ENCODE assay signal across 26 cellular contexts in the genomic region with DNA sequence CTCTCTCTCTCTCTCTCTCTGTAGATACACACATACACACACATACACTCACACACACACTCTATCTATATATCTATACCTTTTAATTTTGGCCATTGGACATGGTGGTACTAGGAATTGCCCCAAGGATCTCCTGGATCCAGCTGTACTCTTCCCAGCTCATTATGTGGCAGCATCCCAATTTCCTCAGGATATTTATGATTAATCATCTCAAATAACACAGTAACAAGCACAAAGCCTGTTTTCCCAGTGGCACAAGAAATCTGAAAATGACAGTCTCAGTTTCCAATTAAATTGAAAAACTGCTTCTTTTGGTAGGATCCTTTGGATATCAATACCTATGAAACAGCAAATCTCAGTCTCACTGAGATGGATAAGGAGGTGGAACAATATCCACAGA. TPM values are rescaled to one million over a fixed set of nuclear protein-coding genes. Genes with fewer than 3 reads are reported as not detected.
DNase-seq lines count a peak whose midpoint lies in the region; ATAC-seq, FAIRE-seq and TF ChIP-seq lines count a peak whose summit lies in the region.
"Had no signal": no experiment of that assay in that cellular context is flagged by ENCODE, and none has a peak within 500 bp of the region (broad histone marks: within the 10 kb centered on the region; RNA-seq: fewer than 3 reads in every experiment).

No MANE protein-coding gene starts in this region.

- no peak overlapping the region for H2AK5ac ChIP-seq in mesenchymal stem cell (ENCODE audit: low read length, severe bottlenecking)

- no peak for TF ChIP-seq CTCF in PC-3 (conservative IDR thresholded peaks at IDR 0.05; ENCODE audit: low read depth, low read length)
- no peak for TF ChIP-seq CTCF in RWPE2 (IDR thresholded peaks at IDR 0.05; ENCODE audit: poor library complexity, severe bottlenecking)
- no peak for TF ChIP-seq CTCF in GM23338 (conservative IDR thresholded peaks at IDR 0.05; ENCODE audit: low read depth in 2 of 2)
- TF ChIP-seq CTCF in mesothelial cell of epicardium (IDR thresholded peaks at IDR 0.05; ENCODE audit: unreplicated experiment), result no peak
- TF ChIP-seq CTCF in kidney (IDR thresholded peaks at IDR 0.05; ENCODE audit: borderline replicate concordance, extremely low read depth, insufficient read depth), result no peak

- H3K4me2 ChIP-seq in PC-3 (ENCODE audit: low read length) (peak overlapping the region; percentile 37), mesenchymal stem cell (ENCODE audit: low read length, poor library complexity, severe bottlenecking) (no peak overlapping the region), GM23338 (no peak overlapping the region)
- H3K4me2 ChIP-seq: A549 had no signal

- H3K79me1 ChIP-seq in mesenchymal stem cell (replicated peaks; ENCODE audit: low read length, poor library complexity, severe bottlenecking), result peaks cover 5% of the 10 kb centered on the region

- no peak overlapping the region for H4K91ac ChIP-seq in mesenchymal stem cell (ENCODE audit: low read length)

- H3K4ac ChIP-seq in mesenchymal stem cell (ENCODE audit: low read depth in 1 of 2, low read length in 2 of 2), result no peak overlapping the region

- no peak overlapping the region for H3K9ac ChIP-seq in PC-3 (ENCODE audit: low read length)
- peak overlapping the region; percentile 37 for H3K9ac ChIP-seq in mesenchymal stem cell (ENCODE audit: low read length)
- no peak overlapping the region for H3K9ac ChIP-seq in kidney (ENCODE audit: low read length in 2 of 2)
- H3K9ac ChIP-seq: BLaER1 treated with 17β-estradiol and CSF1 and Interleukin-3, amounts not matched to agents 10 nM and 100 nM had no signal

- H3K9me3 Mint-ChIP-seq in activated T-helper 17 cell treated with anti-CD3 and anti-CD28 coated beads, Interleukin-2, amount 50 U/mL, for 72 hours, result no peaks in the 10 kb centered on the region
- H3K9me3 Mint-ChIP-seq in GM23338 (no peaks in the 10 kb centered on the region), mesothelial cell of epicardium (no peaks in the 10 kb centered on the region)
- H3K9me3 Mint-ChIP-seq: CD14-positive monocyte; CD4-positive, alpha-beta T cell; CD8-positive, alpha-beta memory T cell had no signal

- POLR2A ChIA-PET in PC-3 (lab: Charles Lee; ENCODE audit: unreplicated experiment), result interaction anchor here (0.6 to 1.2 kb wide), 4 partner anchors 26 to 286 kb away, joined by 3 to 11 read pairs (median 4); a partner anchor contains a TSS

- no peak overlapping the region for H2BK12ac ChIP-seq in mesenchymal stem cell (ENCODE audit: low read length in 2 of 2)

- no peaks in the 10 kb centered on the region for H3K9me3 ChIP-seq in PC-3 (ENCODE audit: low read length)
- H3K9me3 ChIP-seq in RWPE2 (ENCODE audit: severe bottlenecking), result no peaks in the 10 kb centered on the region
- H3K9me3 ChIP-seq in mesenchymal stem cell (ENCODE audit: control insufficient read depth, low read length), result no peaks in the 10 kb centered on the region
- no peaks in the 10 kb centered on the region for H3K9me3 ChIP-seq in kidney (ENCODE audit: control insufficient read depth in 1 of 2, low read length in 2 of 2)
- H3K9me3 ChIP-seq: A549; BE2C; BLaER1 treated with 17β-estradiol and CSF1 and Interleukin-3, amounts not matched to agents 10 nM and 100 nM had no signal

- no peaks in the 10 kb centered on the region for H3K36me3 ChIP-seq in PC-3 (ENCODE audit: low read depth, low read length)
- no peaks in the 10 kb centered on the region for H3K36me3 ChIP-seq in RWPE2 (ENCODE audit: low read depth)
- no peaks in the 10 kb centered on the region for H3K36me3 ChIP-seq in mesenchymal stem cell (ENCODE audit: control insufficient read depth in 1 of 2, insufficient read depth in 2 of 2, low read depth in 1 of 2, low read length in 2 of 2)
- no peaks in the 10 kb centered on the region for H3K36me3 ChIP-seq in GM23338 (ENCODE audit: insufficient read depth)
- H3K36me3 ChIP-seq in kidney (ENCODE audit: control insufficient read depth in 1 of 2, insufficient read depth in 2 of 2, low read length in 2 of 2), result no peaks in the 10 kb centered on the region
- H3K36me3 ChIP-seq: BE2C; BLaER1 treated with 17β-estradiol and CSF1 and Interleukin-3, amounts not matched to agents 10 nM and 100 nM had no signal

- BruUV-seq in PC-3 (replicated peaks; lab: Mats Ljungman, UMichigan), result no TSS peak

- H4K20me1 ChIP-seq in PC-3 (ENCODE audit: low read length) (no peaks in the 10 kb centered on the region), GM23338 (replicated peaks; ENCODE audit: insufficient read depth) (no peaks in the 10 kb centered on the region)
- H4K20me1 ChIP-seq: BLaER1 treated with 17β-estradiol and CSF1 and Interleukin-3, amounts not matched to agents 10 nM and 100 nM had no signal

- peak; percentile 73 for DNase-seq in PC-3
- no peak for DNase-seq in RWPE2 (ENCODE audit: low spot score)
- DNase-seq in mesenchymal stem cell, result no peak
- no peak for DNase-seq in GM23338 (ENCODE audit: low spot score)
- DNase-seq in mesothelial cell of epicardium (ENCODE audit: low spot score in 2 of 2, unreplicated experiment in 2 of 2), result no peak
- DNase-seq in kidney, result no peak
- DNase-seq: 8988T; ACHN; AML-193; BE2C; CD4-positive, alpha-beta T cell; CD8-positive, alpha-beta memory T cell; DMS 273 treated with DMSO at 0.1 percent for 48 hours; DMS79; EL; GDM1; H7; HCEC 1CT had no signal

- no peaks in the 10 kb centered on the region for H3F3A ChIP-seq in PC-3 (ENCODE audit: low read length, unreplicated experiment)
- no peaks in the 10 kb centered on the region for H3F3A ChIP-seq in GM23338 (replicated peaks; ENCODE audit: low read depth)

- no peak overlapping the region for H2BK5ac ChIP-seq in mesenchymal stem cell (ENCODE audit: low read depth, low read length, poor library complexity, severe bottlenecking)

- H2AFZ ChIP-seq in PC-3 (ENCODE audit: low read length) (no peak overlapping the region), mesenchymal stem cell (ENCODE audit: low read depth, low read length) (no peak overlapping the region), GM23338 (no peak overlapping the region)

- no peak overlapping the region for H2BK15ac ChIP-seq in mesenchymal stem cell (ENCODE audit: low read depth, poor library complexity, severe bottlenecking)

- H2BK120ac ChIP-seq in mesenchymal stem cell (ENCODE audit: low read depth, low read length), result no peak overlapping the region

- H3K27me3 Mint-ChIP-seq in activated T-helper 17 cell treated with anti-CD3 and anti-CD28 coated beads, Interleukin-2, amount 50 U/mL, for 72 hours, result no peaks in the 10 kb centered on the region
- no peaks in the 10 kb centered on the region for H3K27me3 Mint-ChIP-seq in GM23338 (ENCODE audit: insufficient read depth, low read depth, poor library complexity)
- H3K27me3 Mint-ChIP-seq in mesothelial cell of epicardium (ENCODE audit: low read depth), result no peaks in the 10 kb centered on the region
- H3K27me3 Mint-ChIP-seq: CD4-positive, alpha-beta T cell had no signal

- H3K4me1 ChIP-seq in PC-3 (ENCODE audit: insufficient read depth, low read length) (peaks cover 50% of the 10 kb centered on the region), RWPE2 (ENCODE audit: insufficient read depth, poor library complexity, severe bottlenecking) (peaks cover 35% of the 10 kb centered on the region), mesenchymal stem cell (ENCODE audit: control insufficient read depth, insufficient read depth, low read depth, low read length) (peaks cover 7% of the 10 kb centered on the region), GM23338 (ENCODE audit: insufficient read depth) (peaks cover 16% of the 10 kb centered on the region), kidney (ENCODE audit: control insufficient read depth in 1 of 2, insufficient read depth in 1 of 2, low read depth in 1 of 2, low read length in 2 of 2) (peaks cover 0 to 17% of the 10 kb centered on the region in 2 donors)
- H3K4me1 ChIP-seq: BE2C had no signal

- no peaks in the 10 kb centered on the region for H3K79me2 ChIP-seq in PC-3 (ENCODE audit: low read length)
- no peaks in the 10 kb centered on the region for H3K79me2 ChIP-seq in GM23338 (replicated peaks; ENCODE audit: insufficient read depth)

- H3K36me3 Mint-ChIP-seq in activated T-helper 17 cell treated with anti-CD3 and anti-CD28 coated beads, Interleukin-2, amount 50 U/mL, for 72 hours (ENCODE audit: low read depth), result no peaks in the 10 kb centered on the region
- H3K36me3 Mint-ChIP-seq in GM23338 (ENCODE audit: low read depth) (no peaks in the 10 kb centered on the region), mesothelial cell of epicardium (no peaks in the 10 kb centered on the region)
- H3K36me3 Mint-ChIP-seq: CD14-positive monocyte; CD8-positive, alpha-beta memory T cell had no signal

- no peaks in the 10 kb centered on the region for H3K9me2 ChIP-seq in PC-3 (replicated peaks; ENCODE audit: low read length)
- no peaks in the 10 kb centered on the region for H3K9me2 ChIP-seq in GM23338 (ENCODE audit: insufficient read depth)

- no peak overlapping the region for H3K23ac ChIP-seq in mesenchymal stem cell (ENCODE audit: low read length in 2 of 2)

- no peak overlapping the region for H3K4me3 Mint-ChIP-seq in activated T-helper 17 cell treated with anti-CD3 and anti-CD28 coated beads, Interleukin-2, amount 50 U/mL, for 72 hours
- H3K4me3 Mint-ChIP-seq in GM23338, result no peak overlapping the region
- no peak overlapping the region for H3K4me3 Mint-ChIP-seq in mesothelial cell of epicardium
- H3K4me3 Mint-ChIP-seq: CD14-positive monocyte; CD4-positive, alpha-beta T cell; CD8-positive, alpha-beta memory T cell had no signal

- H3K14ac ChIP-seq in mesenchymal stem cell (ENCODE audit: low read length in 2 of 2), result no peak overlapping the region

- CTCF ChIA-PET in PC-3 (lab: Charles Lee), result interaction anchor here (0.6 to 1.2 kb wide), 3 partner anchors 20 to 36 kb away, joined by 3 to 4 read pairs (median 3); no protein-coding TSS in a partner anchor

- ATAC-seq in PC-3 (peak; percentile 39), RWPE2 (ENCODE audit: low read depth) (no peak), GM23338 (no peak)
- no peak for ATAC-seq in activated T-helper 17 cell treated with anti-CD3 and anti-CD28 coated beads, Interleukin-2, amount 50 U/mL, for 72 hours (replicated peaks)
- ATAC-seq: A549, GM12878 had no signal

- no peak overlapping the region for H3K4me3 ChIP-seq in PC-3 (ENCODE audit: low read length)
- no peak overlapping the region for H3K4me3 ChIP-seq in RWPE2 (ENCODE audit: severe bottlenecking)
- no peak overlapping the region for H3K4me3 ChIP-seq in mesenchymal stem cell (ENCODE audit: insufficient read depth in 1 of 2, low read depth in 1 of 2, low read length in 2 of 2)
- no peak overlapping the region for H3K4me3 ChIP-seq in GM23338
- no peak overlapping the region for H3K4me3 ChIP-seq in kidney (ENCODE audit: low read length in 2 of 2)
- H3K4me3 ChIP-seq: A549; BLaER1 treated with 17β-estradiol and CSF1 and Interleukin-3, amounts not matched to agents 10 nM and 100 nM; GM12878 had no signal

- H4K8ac ChIP-seq in mesenchymal stem cell (ENCODE audit: low read length), result no peak overlapping the region

- FAIRE-seq in kidney (lab: Jason Lieb, UNC), result no peak
- FAIRE-seq: A549, D721Med, GM12878, GM19239, H1 had no signal

- H3K27ac Mint-ChIP-seq in activated T-helper 17 cell treated with anti-CD3 and anti-CD28 coated beads, Interleukin-2, amount 50 U/mL, for 72 hours, result peak overlapping the region; percentile 30
- H3K27ac Mint-ChIP-seq in GM23338 (no peak overlapping the region), mesothelial cell of epicardium (no peak overlapping the region)
- H3K27ac Mint-ChIP-seq: CD4-positive, alpha-beta T cell had no signal

- H3K27me3 ChIP-seq in PC-3 (ENCODE audit: low read length) (no peaks in the 10 kb centered on the region), RWPE2 (ENCODE audit: insufficient read depth, poor library complexity, severe bottlenecking) (no peaks in the 10 kb centered on the region), mesenchymal stem cell (ENCODE audit: control insufficient read depth in 1 of 2, insufficient read depth in 1 of 2, low read length in 2 of 2) (no peaks in the 10 kb centered on the region), GM23338 (ENCODE audit: insufficient read depth) (no peaks in the 10 kb centered on the region)
- H3K27me3 ChIP-seq: BLaER1 treated with 17β-estradiol and CSF1 and Interleukin-3, amounts not matched to agents 10 nM and 100 nM had no signal

- intact Hi-C loops in PC-3 (cut with micrococcal nuclease) (no loop called here), kidney (cut with DNase I) (no loop called here)

- peaks cover 9% of the 10 kb centered on the region for H3K4me1 Mint-ChIP-seq in activated T-helper 17 cell treated with anti-CD3 and anti-CD28 coated beads, Interleukin-2, amount 50 U/mL, for 72 hours
- H3K4me1 Mint-ChIP-seq in GM23338 (peaks cover 16% of the 10 kb centered on the region; the same call in 2 of the 3 replicates), mesothelial cell of epicardium (peaks cover 37% of the 10 kb centered on the region)

- H3K27ac ChIP-seq in PC-3 (ENCODE audit: low read length), result peak overlapping the region; percentile 18
- H3K27ac ChIP-seq in RWPE2 (ENCODE audit: poor library complexity, severe bottlenecking), result peak overlapping the region; percentile 15
- H3K27ac ChIP-seq in mesenchymal stem cell (ENCODE audit: low read length, poor library complexity, severe bottlenecking), result no peak overlapping the region
- no peak overlapping the region for H3K27ac ChIP-seq in GM23338 (ENCODE audit: low read depth)
- no peak overlapping the region for H3K27ac ChIP-seq in kidney (ENCODE audit: low read depth in 2 of 2, low read length in 2 of 2)
- H3K27ac ChIP-seq: A549; BLaER1 treated with 17β-estradiol and CSF1 and Interleukin-3, amounts not matched to agents 10 nM and 100 nM had no signal

- H3K18ac ChIP-seq in mesenchymal stem cell (ENCODE audit: low read depth in 1 of 2, low read length in 2 of 2), result no peak overlapping the region

RNA-seq across cellular contexts. Expression of a gene that starts 27.6 kb away (rescaled TPM):
- total RNA-seq in PC-3 (2014; rRNA removed) (349 and 400 TPM in 2 replicates), mesothelial cell of epicardium (219 to 234 TPM (median 222 TPM) in 3 replicates), kidney (467 TPM)
- total RNA-seq in activated T-helper 17 cell treated with anti-CD3 and anti-CD28 coated beads, Interleukin-2, amount 50 U/mL, for 72 hours, result 100 to 1,000 TPM; 181 to 377 TPM
- polyA plus RNA-seq in mesenchymal stem cell (2013, experiment 1 of 2), result 743 TPM
- 740 TPM for polyA plus RNA-seq in mesenchymal stem cell (2013, experiment 2 of 2)
- total RNA-seq in GM23338 (2014; rRNA removed; shearing (Covaris generic)), result 25.6 and 35.9 TPM in 2 replicates
- polyA plus RNA-seq in GM23338 (2016; fragmentation: Nextera tagmentation; extraction: Ambion mirVana) (634 and 677 TPM in 2 replicates), kidney (ENCODE audit: insufficient read depth, low read depth, low replicate concordance) (500 TPM)

RNA-seq across cellular contexts. Expression of a gene that starts 56.8 kb away (rescaled TPM):
- total RNA-seq in PC-3 (2014; rRNA removed) (18.1 and 19.6 TPM in 2 replicates), mesothelial cell of epicardium (23.3 to 24.3 TPM (median 24.1 TPM) in 3 replicates), kidney (17.5 TPM)
- 10 to 100 TPM; 26.6 to 33.0 TPM for total RNA-seq in activated T-helper 17 cell treated with anti-CD3 and anti-CD28 coated beads, Interleukin-2, amount 50 U/mL, for 72 hours
- 13.4 TPM for polyA plus RNA-seq in mesenchymal stem cell (2013, experiment 1 of 2)
- polyA plus RNA-seq in mesenchymal stem cell (2013, experiment 2 of 2), result 13.6 TPM
- total RNA-seq in GM23338 (2014; rRNA removed; shearing (Covaris generic)), result 10.3 and 13.4 TPM in 2 replicates
- polyA plus RNA-seq in GM23338 (2016; fragmentation: Nextera tagmentation; extraction: Ambion mirVana) (19.5 and 20.4 TPM in 2 replicates), kidney (ENCODE audit: insufficient read depth, low read depth, low replicate concordance) (27.9 TPM)

Comparison
In these comparisons a context has a peak if more than half of its experiments do, and no peak if none do; other contexts are left out.
1. H3K27ac ChIP-seq: peak in PC-3 (single experiment) and RWPE2 (single experiment); none in mesenchymal stem cell (single experiment), GM23338 (single experiment) and kidney (0 of 2).